8 cellular contexts compared by ENCODE assay signal in genomic region chr16:84647830-84648594, GRCh38. TPM values are rescaled to one million over a fixed set of nuclear protein-coding genes. Genes with fewer than 3 reads are reported as not detected.
DNase-seq lines count a peak whose midpoint lies in the region; ATAC-seq and TF ChIP-seq lines count a peak whose summit lies in the region.

Gene KLHL36, plus strand, starts transcription at chr16:84648511. Its CDS starts 2,357 bp downstream, at chr16:84650868.

- CTCF ChIA-PET in Calu3 (lab: Charles Lee): interaction anchor here (1.2 to 1.3 kb wide), 2 partner anchors 78 to 90 kb away, joined by 3 to 5 read pairs; no protein-coding TSS in a partner anchor

- in situ Hi-C loops in T47D (cut with HindIII; ENCODE audit: low pct_unique_long_range_greater_than_20kb, low sequenced_read_pairs): no loop called here

- H3K4me3 ChIP-seq in spleen: peak within 1 kb of the TSS; percentile 64 to 85 (median 72)

- H3K36me3 ChIP-seq in spleen: peaks cover 0 to 27% (median 23%) of the 10 kb centered on the region in 6 donors

- no TSS peak for BruUV-seq in Calu3 (replicated peaks; lab: Mats Ljungman, UMichigan)

- H3K36me3 Mint-ChIP-seq in Calu3 (ENCODE audit: insufficient read depth, unreplicated experiment) (peaks cover 58% of the 10 kb centered on the region), immature natural killer cell (peaks cover 0 to 5% (median 5%) of the 10 kb centered on the region in 3 donors)

- H3K27ac ChIP-seq in spleen: peak within 1 kb of the TSS; percentile 82 to 96 (median 87)

- H3K27me3 ChIP-seq in spleen (replicated peaks in 1 of 7): no peaks in the 10 kb centered on the region

- no peaks in the 10 kb centered on the region for H3K9me3 Mint-ChIP-seq in Calu3 (ENCODE audit: low read depth, unreplicated experiment)
- no peaks in the 10 kb centered on the region for H3K9me3 Mint-ChIP-seq in immature natural killer cell

- peaks cover 28% of the 10 kb centered on the region for H3K27me3 Mint-ChIP-seq in Calu3 (ENCODE audit: unreplicated experiment)
- H3K27me3 Mint-ChIP-seq in immature natural killer cell (ENCODE audit: low read depth in 3 of 3): peaks cover 3 to 11% (median 7%) of the 10 kb centered on the region in 3 donors

- H3K4me1 ChIP-seq in spleen: peaks cover 18 to 81% (median 45%) of the 10 kb centered on the region in 6 donors

- TF ChIP-seq CTCF in Calu3 (IDR thresholded peaks at IDR 0.05; ENCODE audit: unreplicated experiment) (no peak), spleen (IDR thresholded peaks at IDR 0.05 in 8 of 11, conservative IDR thresholded peaks at IDR 0.05 in 3 of 11) (no peak)

- H3K9me3 ChIP-seq in spleen: no peaks in the 10 kb centered on the region

- WGBS in spleen, 5 donors: 6 to 21% (median 13%) methylated on average over 20 to 77 of the region's 77 CpGs

- intact Hi-C loops in Calu3 (cut with micrococcal nuclease; ENCODE audit: unreplicated experiment) (no loop called here), spleen (cut with DNase I; ENCODE audit: low total_unique reads) (no loop called here)

- DNase-seq in Calu3: peak; percentile 79
- peak; percentile 39 for DNase-seq in HK-2 (ENCODE audit: unreplicated experiment)
- DNase-seq in UCSD-AML1 (lab: John Stamatoyannopoulos, UW; ENCODE audit: unreplicated experiment): peak; percentile 62
- peak; percentile 56 to 96 for DNase-seq in T47D (ENCODE audit: low read depth in 1 of 2, low spot score in 1 of 2)
- DNase-seq in immature natural killer cell: peak; percentile 77 to 78 (median 77)
- peak; percentile 94 for DNase-seq in spleen
- DNase-seq in middle frontal gyrus (ENCODE audit: extremely low spot score, low spot score): no peak

- TF ChIP-seq POLR2A in spleen (IDR thresholded peaks at IDR 0.05): no peak

- H3K4me1 Mint-ChIP-seq in Calu3 (ENCODE audit: low read depth, unreplicated experiment) (peaks cover 30% of the 10 kb centered on the region), immature natural killer cell (peaks cover 33 to 47% of the 10 kb centered on the region in 2 donors)

- H3K4me3 Mint-ChIP-seq in Calu3 (ENCODE audit: low read depth, unreplicated experiment) (peak within 1 kb of the TSS; percentile 87), immature natural killer cell (peak within 1 kb of the TSS; percentile 87 to 98 (median 92))

- H3K27ac Mint-ChIP-seq in Calu3 (ENCODE audit: unreplicated experiment) (peak within 1 kb of the TSS; percentile 94), immature natural killer cell (peak within 1 kb of the TSS; percentile 82 to 93 (median 90))

- peak; percentile 85 for ATAC-seq in GM19452 (IDR thresholded peaks at IDR 0.05; ENCODE audit: unreplicated experiment)

RNA-seq across cellular contexts. Expression of gene KLHL36, which starts in this region (rescaled TPM):
- total RNA-seq in Calu3 (2022) (90.4 and 93.6 TPM in 2 replicates), spleen (10 to 100 TPM; 63.8 to 93.6 (median 73.6) TPM)
- polyA plus RNA-seq in immature natural killer cell (10 to 100 TPM; 18.0 to 28.0 (median 20.7) TPM), spleen (10 to 100 TPM; 17.8 to 32.7 (median 24.8) TPM)
